ENCODE assay signal across 8 cellular contexts in the genomic region with DNA sequence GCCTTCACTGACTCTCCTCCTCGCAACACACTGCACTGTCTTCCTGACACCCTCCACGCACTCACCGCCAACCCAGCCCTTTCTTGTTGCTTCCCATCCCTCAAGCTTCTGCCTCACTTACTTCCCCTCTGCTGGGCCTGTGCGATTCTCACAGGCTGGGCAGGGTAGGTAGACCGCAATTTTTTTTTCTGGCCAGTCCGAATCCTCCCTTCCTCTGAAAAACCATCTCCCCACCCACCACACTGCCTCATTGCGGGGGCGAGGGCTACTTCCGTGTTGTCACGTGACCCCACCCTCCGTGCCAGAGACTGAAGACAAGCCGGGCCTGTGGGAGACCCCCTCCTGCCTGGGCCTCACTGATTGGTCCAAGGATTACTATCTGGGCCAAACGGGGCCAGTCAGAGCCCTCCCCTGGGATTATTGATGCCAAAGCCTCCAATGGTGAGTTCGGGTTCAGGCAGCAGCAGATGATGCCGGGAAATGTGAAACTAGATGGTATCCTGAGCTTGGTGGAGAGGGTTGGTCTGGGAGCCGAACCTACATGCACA.
DNase-seq lines count a peak whose midpoint lies in the region; ATAC-seq, FAIRE-seq and TF ChIP-seq lines count a peak whose summit lies in the region.

No MANE protein-coding gene starts in this region.

- no peak for FAIRE-seq in D721Med (lab: Jason Lieb, UNC)

- ATAC-seq in GM18508 (IDR thresholded peaks at IDR 0.05; ENCODE audit: insufficient read depth, unreplicated experiment), result peak; percentile 35
- ATAC-seq in HG02763 (IDR thresholded peaks at IDR 0.05; ENCODE audit: unreplicated experiment), result peak; percentile 55
- peak; percentile 70 for ATAC-seq in naive thymus-derived CD4-positive, alpha-beta T cell
- peak; percentile 70 to 71 for ATAC-seq in upper lobe of left lung (ENCODE audit: low FRiP score in 2 of 2)

- no peak overlapping the region for H3K4me2 ChIP-seq in SK-N-SH

- TF ChIP-seq RAD21 in SK-N-SH (IDR thresholded peaks at IDR 0.05; ENCODE audit: low read length), result no peak

- peak overlapping the region; percentile 75 to 98 (median 94) for H3K27ac Mint-ChIP-seq in naive thymus-derived CD4-positive, alpha-beta T cell

- H3K4me3 ChIP-seq in naive thymus-derived CD4-positive, alpha-beta T cell (ENCODE audit: low read length), result peak overlapping the region; percentile 50
- H3K4me3 ChIP-seq in upper lobe of left lung (peak overlapping the region in 2 of 4 donors; percentile 8 to 15), SK-N-SH (ENCODE audit: low read depth in 2 of 2, low read length in 1 of 2) (no peak overlapping the region)

- peaks cover 48 to 86% (median 72%) of the 10 kb centered on the region in 7 donors for H3K4me1 Mint-ChIP-seq in naive thymus-derived CD4-positive, alpha-beta T cell

- peaks cover 67 to 80% of the 10 kb centered on the region in 2 donors for H3K4me1 ChIP-seq in naive thymus-derived CD4-positive, alpha-beta T cell (ENCODE audit: control insufficient read depth in 2 of 2, insufficient read depth in 2 of 2, low read length in 2 of 2)
- H3K4me1 ChIP-seq in upper lobe of left lung, result peaks cover 44 to 69% (median 52%) of the 10 kb centered on the region in 4 donors
- peaks cover 0 to 15% of the 10 kb centered on the region in 2 experiments; a peak in 2 of 4 replicates for H3K4me1 ChIP-seq in SK-N-SH (ENCODE audit: control insufficient read depth in 1 of 2, insufficient read depth in 2 of 2, low read depth in 1 of 2, low read length in 1 of 2)

- no peaks in the 10 kb centered on the region for H3K79me2 ChIP-seq in SK-N-SH (ENCODE audit: insufficient read depth)

- peaks cover 0 to 53% (median 15%) of the 10 kb centered on the region in 5 donors for H3K36me3 Mint-ChIP-seq in naive thymus-derived CD4-positive, alpha-beta T cell

- no peaks in the 10 kb centered on the region for H3K27me3 Mint-ChIP-seq in naive thymus-derived CD4-positive, alpha-beta T cell

- peaks cover 0 to 4% (median 0%) of the 10 kb centered on the region in 11 donors for H3K9me3 Mint-ChIP-seq in naive thymus-derived CD4-positive, alpha-beta T cell

- no peaks in the 10 kb centered on the region for H3K9me2 ChIP-seq in SK-N-SH

- TF ChIP-seq CTCF in upper lobe of left lung (IDR thresholded peaks at IDR 0.05) (no peak), D721Med (IDR thresholded peaks at IDR 0.05; ENCODE audit: insufficient read depth, missing control alignments) (no peak), SK-N-SH (IDR thresholded peaks at IDR 0.05) (no peak)

- no peak overlapping the region for H2AFZ ChIP-seq in SK-N-SH (ENCODE audit: low read depth)

- H3K27ac ChIP-seq in naive thymus-derived CD4-positive, alpha-beta T cell (ENCODE audit: low read depth, low read length), result peak overlapping the region; percentile 70
- H3K27ac ChIP-seq in upper lobe of left lung, result peak overlapping the region; percentile 72 to 80 (median 74)
- 0 out of 4 replicates have a peak overlapping the region, but pooled peaks of 1 of the 2 experiments have one; percentile 3 for H3K27ac ChIP-seq in SK-N-SH (ENCODE audit: low read depth in 2 of 2, low read length in 1 of 2)

- DNase-seq in OCI-M2 (lab: John Stamatoyannopoulos, UW; ENCODE audit: unreplicated experiment) (peak; percentile 76), upper lobe of left lung (peak in 1 of 2 donors; percentile 73), D721Med (ENCODE audit: insufficient read length, low spot score) (no peak), SK-N-SH (no peak)
- DNase-seq in activated T-helper 9 cell treated with anti-CD3 and anti-CD28 coated beads, Interleukin-2, amount 50 U/mL, for 16 hours (ENCODE audit: low read depth), result peak; percentile 67
- peak; percentile 35 to 78 (median 44) for DNase-seq in naive thymus-derived CD4-positive, alpha-beta T cell

- peaks cover 0 to 47% (median 12%) of the 10 kb centered on the region in 3 experiments for H3K36me3 ChIP-seq in naive thymus-derived CD4-positive, alpha-beta T cell (ENCODE audit: control insufficient read depth in 2 of 3, insufficient read depth in 3 of 3, low read length in 3 of 3)
- H3K36me3 ChIP-seq in upper lobe of left lung (peaks cover 0 to 12% (median 2%) of the 10 kb centered on the region in 4 donors), SK-N-SH (replicated peaks in 1 of 2; ENCODE audit: control insufficient read depth in 1 of 2, insufficient read depth in 2 of 2, low read length in 1 of 2) (peaks cover 0 to 6% of the 10 kb centered on the region in 2 experiments)

- POLR2A ChIA-PET in naive thymus-derived CD4-positive, alpha-beta T cell (lab: Charles Lee), result interaction anchor here (0.6 to 5.4 kb wide), 11 partner anchors 13 to 108 kb away, joined by 3 to 68 read pairs (median 4); partner anchors contain the start of genes FBXW11 and STK10
- POLR2A ChIA-PET in SK-N-SH (lab: Yijun Ruan, JAX), result no interaction called here

- no peaks in the 10 kb centered on the region for H3K9me3 ChIP-seq in naive thymus-derived CD4-positive, alpha-beta T cell (ENCODE audit: control insufficient read depth in 2 of 3, low read length in 3 of 3)
- no peaks in the 10 kb centered on the region for H3K9me3 ChIP-seq in upper lobe of left lung
- H3K9me3 ChIP-seq in SK-N-SH, result no peaks in the 10 kb centered on the region

- H3K9ac ChIP-seq in SK-N-SH, result no peak overlapping the region

- peak overlapping the region; percentile 54 to 90 (median 80) for H3K4me3 Mint-ChIP-seq in naive thymus-derived CD4-positive, alpha-beta T cell

- TF ChIP-seq POLR2A in upper lobe of left lung (IDR thresholded peaks at IDR 0.05), result no peak

- intact Hi-C loops in naive thymus-derived CD4-positive, alpha-beta T cell (cut with micrococcal nuclease), result loop anchor here (1.0 to 5.0 kb wide), 5 partner anchors 8 to 657 kb away; partner anchors contain the start of genes DUSP1 (in 1 of the 2) and FBXW11 (in 1 of the 2)

- TF ChIP-seq EP300 in upper lobe of left lung (IDR thresholded peaks at IDR 0.05) (no peak), SK-N-SH (IDR thresholded peaks at IDR 0.05; ENCODE audit: borderline replicate concordance in 1 of 2, low read depth in 1 of 2, low read length in 1 of 2) (no peak)

- H4K20me1 ChIP-seq in SK-N-SH (ENCODE audit: insufficient read depth), result no peaks in the 10 kb centered on the region

- H3F3A ChIP-seq in SK-N-SH (replicated peaks; ENCODE audit: insufficient read depth), result peaks cover 22% of the 10 kb centered on the region

- WGBS in upper lobe of left lung, 2 donors, result 51 to 61% methylated on average over 15 to 16 of the region's 16 CpGs
- 92% methylated on average over 16 of the region's 16 CpGs for WGBS in SK-N-SH (ENCODE audit: low lambda C conversion rate)

- H3K27me3 ChIP-seq in naive thymus-derived CD4-positive, alpha-beta T cell (ENCODE audit: control insufficient read depth in 2 of 2, insufficient read depth in 2 of 2, low read length in 2 of 2), result no peaks in the 10 kb centered on the region
- H3K27me3 ChIP-seq in upper lobe of left lung (no peaks in the 10 kb centered on the region), SK-N-SH (ENCODE audit: insufficient read depth) (no peaks in the 10 kb centered on the region)

- CTCF ChIA-PET in naive thymus-derived CD4-positive, alpha-beta T cell (lab: Charles Lee), result interaction anchor here (0.7 to 2.0 kb wide), 7 partner anchors 9 to 74 kb away, joined by 3 to 11 read pairs (median 4); no protein-coding TSS in a partner anchor
- CTCF ChIA-PET in SK-N-SH (lab: Yijun Ruan, JAX), result interaction anchor here (0.7 to 1.5 kb wide), 4 partner anchors 9 to 178 kb away, joined by 3 to 6 read pairs (median 4); partner anchors contain the start of gene STK10

TF ChIP-seq in SK-N-SH, 30 proteins besides CTCF, POLR2A, EP300 and RAD21:
- TF ChIP-seq MEF2A (IDR thresholded peaks at IDR 0.05; ENCODE audit: borderline replicate concordance, low read depth), result no peak
- TF ChIP-seq GATA2 (CRISPR knock-in tag; IDR thresholded peaks at IDR 0.05), result no peak
- no peak for TF ChIP-seq TEAD4 (IDR thresholded peaks at IDR 0.05; ENCODE audit: borderline replicate concordance, insufficient read depth)
- TF ChIP-seq TCF12 (IDR thresholded peaks at IDR 0.05), result no peak
- TF ChIP-seq FOXM1 (IDR thresholded peaks at IDR 0.05; ENCODE audit: low read depth), result no peak
- no peak for TF ChIP-seq MAX (IDR thresholded peaks at IDR 0.05; ENCODE audit: low read depth)
- no peak for TF ChIP-seq FOSL2 (IDR thresholded peaks at IDR 0.05; ENCODE audit: borderline replicate concordance, low read depth)
- TF ChIP-seq EZH2phosphoT487 (IDR thresholded peaks at IDR 0.05; ENCODE audit: borderline replicate concordance, low read depth), result no peak
- no peak for TF ChIP-seq RFX5 (IDR thresholded peaks at IDR 0.05; ENCODE audit: low read length)

Comparison
In these comparisons a context has a peak if more than half of its experiments do, and no peak if none do; other contexts are left out.
1. DNase-seq: peak in OCI-M2 (single experiment), activated T-helper 9 cell treated with anti-CD3 and anti-CD28 coated beads, Interleukin-2, amount 50 U/mL, for 16 hours (single experiment) and naive thymus-derived CD4-positive, alpha-beta T cell (9 of 9); none in D721Med (single experiment) and SK-N-SH (single experiment).
2. Peak in every context shown above with its lines, with median percentiles within 50 percentile points of each other: ATAC-seq.